ENCODE assay signal across 23 cellular contexts in genomic region chr1:228181635-228182034, GRCh38. TPM values are rescaled to one million over a fixed set of nuclear protein-coding genes. Genes with fewer than 3 reads are reported as not detected.
DNase-seq lines count a peak whose midpoint lies in the region; ATAC-seq and TF ChIP-seq lines count a peak whose summit lies in the region.
"Had no signal": no experiment of that assay in that cellular context is flagged by ENCODE, and none has a peak within 500 bp of the region (broad histone marks: within the 10 kb centered on the region; RNA-seq: fewer than 3 reads in every experiment).

No MANE protein-coding gene starts in this region.

- no peaks in the 10 kb centered on the region for H3K79me2 ChIP-seq in osteoblast (ENCODE audit: insufficient read depth, low read length)

- H3K36me3 Mint-ChIP-seq in activated T-helper 17 cell treated with anti-CD3 and anti-CD28 coated beads, Interleukin-2, amount 50 U/mL, for 72 hours (ENCODE audit: low read depth) = no peaks in the 10 kb centered on the region
- H3K36me3 Mint-ChIP-seq in neural crest cell (ENCODE audit: low read depth) = no peaks in the 10 kb centered on the region
- no peaks in the 10 kb centered on the region for H3K36me3 Mint-ChIP-seq in stimulated activated effector memory CD8-positive, alpha-beta T cell treated with anti-CD3 and anti-CD28 coated beads, Interleukin-12 subunit alpha, Interleukin-12 subunit beta, amount 100 ng/mL, for 72 hours

- H3K4me3 Mint-ChIP-seq in activated T-helper 17 cell treated with anti-CD3 and anti-CD28 coated beads, Interleukin-2, amount 50 U/mL, for 72 hours = no peak overlapping the region
- no peak overlapping the region for H3K4me3 Mint-ChIP-seq in neural crest cell
- no peak overlapping the region for H3K4me3 Mint-ChIP-seq in stimulated activated effector memory CD8-positive, alpha-beta T cell treated with anti-CD3 and anti-CD28 coated beads, Interleukin-12 subunit alpha, Interleukin-12 subunit beta, amount 100 ng/mL, for 72 hours
- H3K4me3 Mint-ChIP-seq: CD14-positive monocyte, GM23338 had no signal

- no peak overlapping the region for H2AFZ ChIP-seq in osteoblast (ENCODE audit: low read length)
- H2AFZ ChIP-seq: GM23338 had no signal

- H3K9me3 Mint-ChIP-seq in activated T-helper 17 cell treated with anti-CD3 and anti-CD28 coated beads, Interleukin-2, amount 50 U/mL, for 72 hours = no peaks in the 10 kb centered on the region
- no peaks in the 10 kb centered on the region for H3K9me3 Mint-ChIP-seq in neural crest cell
- no peaks in the 10 kb centered on the region for H3K9me3 Mint-ChIP-seq in stimulated activated effector memory CD8-positive, alpha-beta T cell treated with anti-CD3 and anti-CD28 coated beads, Interleukin-12 subunit alpha, Interleukin-12 subunit beta, amount 100 ng/mL, for 72 hours
- H3K9me3 Mint-ChIP-seq: CD14-positive monocyte, GM23338 had no signal

- peaks cover 6% of the 10 kb centered on the region for H3K4me1 ChIP-seq in effector memory CD4-positive, alpha-beta T cell (ENCODE audit: control insufficient read depth, insufficient read depth, low read length, poor library complexity, severe bottlenecking)
- no peaks in the 10 kb centered on the region for H3K4me1 ChIP-seq in osteoblast (ENCODE audit: insufficient read depth, low read length)
- H3K4me1 ChIP-seq: HAP-1, SJCRH30 had no signal

- no peak overlapping the region for H3K4me2 ChIP-seq in osteoblast (ENCODE audit: insufficient read depth, low read length)
- H3K4me2 ChIP-seq: GM23338, KMS-11 had no signal

- no peaks in the 10 kb centered on the region for H3K27me3 ChIP-seq in effector memory CD4-positive, alpha-beta T cell (replicated peaks; ENCODE audit: control insufficient read depth, insufficient read depth, low read length, poor library complexity, severe bottlenecking)
- H3K27me3 ChIP-seq in osteoblast (ENCODE audit: insufficient read depth, low read length) = no peaks in the 10 kb centered on the region
- H3K27me3 ChIP-seq: SJCRH30 had no signal

- ATAC-seq in activated T-helper 17 cell treated with anti-CD3 and anti-CD28 coated beads, Interleukin-2, amount 50 U/mL, for 72 hours (replicated peaks) = no peak
- no peak for ATAC-seq in stimulated activated effector memory CD8-positive, alpha-beta T cell treated with anti-CD3 and anti-CD28 coated beads, Interleukin-12 subunit alpha, Interleukin-12 subunit beta, amount 100 ng/mL, for 72 hours
- ATAC-seq: GM23338, Panc1 had no signal

- H3K27ac Mint-ChIP-seq in activated T-helper 17 cell treated with anti-CD3 and anti-CD28 coated beads, Interleukin-2, amount 50 U/mL, for 72 hours = peak overlapping the region; percentile 22
- H3K27ac Mint-ChIP-seq in neural crest cell (ENCODE audit: unreplicated experiment) = peak overlapping the region; percentile 27
- peak overlapping the region; percentile 40 for H3K27ac Mint-ChIP-seq in stimulated activated effector memory CD8-positive, alpha-beta T cell treated with anti-CD3 and anti-CD28 coated beads, Interleukin-12 subunit alpha, Interleukin-12 subunit beta, amount 100 ng/mL, for 72 hours
- H3K27ac Mint-ChIP-seq: GM23338 had no signal

- peaks cover 10% of the 10 kb centered on the region for H3K4me1 Mint-ChIP-seq in activated T-helper 17 cell treated with anti-CD3 and anti-CD28 coated beads, Interleukin-2, amount 50 U/mL, for 72 hours
- H3K4me1 Mint-ChIP-seq in neural crest cell = peaks cover 13% of the 10 kb centered on the region
- peaks cover 19% of the 10 kb centered on the region for H3K4me1 Mint-ChIP-seq in stimulated activated effector memory CD8-positive, alpha-beta T cell treated with anti-CD3 and anti-CD28 coated beads, Interleukin-12 subunit alpha, Interleukin-12 subunit beta, amount 100 ng/mL, for 72 hours
- H3K4me1 Mint-ChIP-seq: GM23338 had no signal

- H4K20me1 ChIP-seq in osteoblast (ENCODE audit: insufficient read depth, low read length) = no peaks in the 10 kb centered on the region

- no peaks in the 10 kb centered on the region for H3K27me3 Mint-ChIP-seq in activated T-helper 17 cell treated with anti-CD3 and anti-CD28 coated beads, Interleukin-2, amount 50 U/mL, for 72 hours
- no peaks in the 10 kb centered on the region for H3K27me3 Mint-ChIP-seq in neural crest cell (ENCODE audit: low read depth)

- H3K36me3 ChIP-seq in effector memory CD4-positive, alpha-beta T cell (ENCODE audit: control insufficient read depth, insufficient read depth, low read length) = no peaks in the 10 kb centered on the region
- no peaks in the 10 kb centered on the region for H3K36me3 ChIP-seq in osteoblast (ENCODE audit: insufficient read depth, low read length)
- H3K36me3 ChIP-seq: HAP-1, SJCRH30 had no signal

- H3K4me3 ChIP-seq in effector memory CD4-positive, alpha-beta T cell (ENCODE audit: insufficient read depth, low read depth, low read length, poor library complexity, severe bottlenecking) = no peak overlapping the region
- no peak overlapping the region for H3K4me3 ChIP-seq in osteoblast (ENCODE audit: insufficient read depth, low read length)
- H3K4me3 ChIP-seq: GM23338, HAP-1, SJCRH30 had no signal

- TF ChIP-seq CTCF in neural crest cell (conservative IDR thresholded peaks at IDR 0.05) (no peak), osteoblast (IDR thresholded peaks at IDR 0.05; ENCODE audit: extremely low read depth, low read depth, low read length) (no peak)

- H3K9me3 ChIP-seq in effector memory CD4-positive, alpha-beta T cell (ENCODE audit: control insufficient read depth, low read length) = no peaks in the 10 kb centered on the region
- H3K9me3 ChIP-seq in osteoblast (ENCODE audit: low read depth, low read length) = no peaks in the 10 kb centered on the region
- H3K9me3 ChIP-seq: HAP-1, SJCRH30 had no signal

- no peak overlapping the region for H3K27ac ChIP-seq in effector memory CD4-positive, alpha-beta T cell (ENCODE audit: insufficient read depth, low read length, poor library complexity, severe bottlenecking)
- H3K27ac ChIP-seq in osteoblast (ENCODE audit: low read depth, low read length) = no peak overlapping the region
- H3K27ac ChIP-seq: HL-60, KMS-11, SJCRH30 had no signal

- DNase-seq in activated CD8-positive, alpha-beta memory T cell treated with anti-CD3 and anti-CD28 coated beads, Interleukin-2, amount 50 U/mL, for 48 hours = peak; percentile 48
- DNase-seq in activated CD8-positive, alpha-beta memory T cell treated with anti-CD3 and anti-CD28 coated beads, Interleukin-2, amount 50 U/mL, for 4 hours = no peak
- DNase-seq in neural crest cell (ENCODE audit: low read depth, low spot score) (no peak), C1 segment of cervical spinal cord (lab: John Stamatoyannopoulos, UW) (no peak), osteoblast (ENCODE audit: insufficient read length, low spot score, missing footprints) (no peak)
- no peak for DNase-seq in stimulated activated effector memory CD8-positive, alpha-beta T cell treated with anti-CD3 and anti-CD28 coated beads, Interleukin-12 subunit alpha, Interleukin-12 subunit beta, amount 100 ng/mL, for 72 hours (ENCODE audit: low spot score in 2 of 2)
- DNase-seq in effector memory CD4-positive, alpha-beta T cell = no peak
- DNase-seq: EL, GF-D8, MV-4-11, NCI-H1105 treated with DMSO at 0.1 percent for 48 hours, NCI-H2029 treated with DMSO at 0.1 percent for 48 hours, NCI-H345, NCI-H524, NCI-H82, SJCRH30 had no signal

RNA-seq across cellular contexts. Expression of gene IBA57, which starts 16.0 kb away (rescaled TPM):
- total RNA-seq in activated T-helper 17 cell treated with anti-CD3 and anti-CD28 coated beads, Interleukin-2, amount 50 U/mL, for 72 hours = 1 to 10 TPM; 6.6 to 8.8 TPM
- total RNA-seq in neural crest cell = 8.3 and 10.4 TPM in 2 replicates
- 4.4 and 4.7 TPM in 2 replicates for total RNA-seq in osteoblast

RNA-seq across cellular contexts. Expression of gene OBSCN, which starts 26.2 kb away (rescaled TPM):
- 10 to 100 TPM; 10.8 to 60.0 TPM for total RNA-seq in activated T-helper 17 cell treated with anti-CD3 and anti-CD28 coated beads, Interleukin-2, amount 50 U/mL, for 72 hours
- total RNA-seq in neural crest cell = 40.1 and 46.5 TPM in 2 replicates
- total RNA-seq in osteoblast = 2.9 and 3.2 TPM in 2 replicates

RNA-seq across cellular contexts. Expression of gene GJC2, which starts 31.9 kb away (rescaled TPM):
- total RNA-seq in activated T-helper 17 cell treated with anti-CD3 and anti-CD28 coated beads, Interleukin-2, amount 50 U/mL, for 72 hours = under 1 TPM; 0.43 to 0.61 TPM
- total RNA-seq in neural crest cell (0.65 and 0.68 TPM in 2 replicates), osteoblast (0.88 and 1.4 TPM in 2 replicates)

RNA-seq across cellular contexts. Expression of gene GUK1, which starts 41.6 kb away (rescaled TPM):
- total RNA-seq in activated T-helper 17 cell treated with anti-CD3 and anti-CD28 coated beads, Interleukin-2, amount 50 U/mL, for 72 hours = 100 to 1,000 TPM; 284 to 285 TPM
- total RNA-seq in neural crest cell (114 and 115 TPM in 2 replicates), osteoblast (253 and 278 TPM in 2 replicates)
